In genomic region chr6:152552616-152553209, GRCh38 we compare ENCODE assay signal across 9 cellular contexts.
DNase-seq lines count a peak whose midpoint lies in the region; ATAC-seq and TF ChIP-seq lines count a peak whose summit lies in the region.
"Had no signal": no experiment of that assay in that cellular context is flagged by ENCODE, and none has a peak within 500 bp of the region (broad histone marks: within the 10 kb centered on the region; RNA-seq: fewer than 3 reads in every experiment).

No MANE protein-coding gene starts in this region.

- peak; percentile 91 for TF ChIP-seq CTCF in brain microvascular endothelial cell (IDR thresholded peaks at IDR 0.05; ENCODE audit: low read depth, low read length, missing control alignments)

- no peak overlapping the region for H3K27ac ChIP-seq in brain microvascular endothelial cell
- H3K27ac ChIP-seq: epithelial cell of prostate had no signal

- ATAC-seq in GM21390 (IDR thresholded peaks at IDR 0.05; ENCODE audit: unreplicated experiment) (peak; percentile 94), HG03558 (IDR thresholded peaks at IDR 0.05; ENCODE audit: extremely low read depth, unreplicated experiment) (peak; percentile 94)

- no peaks in the 10 kb centered on the region for H3K36me3 ChIP-seq in brain microvascular endothelial cell (replicated peaks)

- H3K4me3 ChIP-seq in brain microvascular endothelial cell (ENCODE audit: low read depth, low read length) = no peak overlapping the region

- in situ Hi-C loops in brain microvascular endothelial cell (cut with HindIII; ENCODE audit: low pct_ligation_motif_present, low sequenced_read_pairs) = no loop called here

- no peaks in the 10 kb centered on the region for H3K27me3 ChIP-seq in brain microvascular endothelial cell (replicated peaks)

- DNase-seq in NCI-H2171 treated with DMSO at 0.1 percent for 48 hours (lab: John Stamatoyannopoulos, UW) (peak; percentile 26), NCI-H2171 (lab: John Stamatoyannopoulos, UW) (no peak), OCI-M2 (lab: John Stamatoyannopoulos, UW; ENCODE audit: unreplicated experiment) (peak; percentile 71), brain microvascular endothelial cell (peak; percentile 65), inferior parietal cortex (ENCODE audit: extremely low spot score) (peak; percentile 68)
- peak; percentile 14 to 21 for DNase-seq in stimulated activated CD8-positive, alpha-beta memory T cell treated with anti-CD3 and anti-CD28 coated beads, Interleukin-15, amount 100 ng/mL, for 48 hours (ENCODE audit: low read depth in 2 of 2)
